Comparison of ENCODE assay signal across 26 cellular contexts in genomic region chr2:10217499-10217861, GRCh38.
DNase-seq lines count a peak whose midpoint lies in the region; ATAC-seq, FAIRE-seq and TF ChIP-seq lines count a peak whose summit lies in the region.
"Had no signal": no experiment of that assay in that cellular context is flagged by ENCODE, and none has a peak within 500 bp of the region (broad histone marks: within the 10 kb centered on the region; RNA-seq: fewer than 3 reads in every experiment).

No MANE protein-coding gene starts in this region.

- DNase-seq in activated naive CD8-positive, alpha-beta T cell treated with anti-CD3 and anti-CD28 coated beads, Interleukin-2, amount 50 U/mL, for 24 hours = no peak
- no peak for DNase-seq in activated naive CD8-positive, alpha-beta T cell treated with anti-CD3 and anti-CD28 coated beads for 36 hours
- DNase-seq in HepG2 (ENCODE audit: low spot score) (no peak), spleen (peak; percentile 52), kidney glomerular epithelial cell (lab: John Stamatoyannopoulos, UW) (no peak), SK-N-DZ (ENCODE audit: low spot score) (no peak)
- DNase-seq: 8988T; Caco-2; CD4-positive, alpha-beta memory T cell; DMS 273 treated with DMSO at 0.1 percent for 48 hours; DMS79 treated with DMSO at 0.1 percent for 48 hours; GM23248; HCEC 1CT; Karpas-422; MV-4-11; NCI-H1105 treated with DMSO at 0.1 percent for 48 hours; NCI-H2029 treated with DMSO at 0.1 percent for 48 hours; NCI-H2171; NCI-H524 treated with DMSO at 0.1 percent for 48 hours; NCI-H82 had no signal

- peak; percentile 9 for ATAC-seq in activated naive CD8-positive, alpha-beta T cell treated with anti-CD3 and anti-CD28 coated beads, Interleukin-2, amount 50 U/mL, for 24 hours
- ATAC-seq in activated T-helper 17 cell treated with anti-CD3 and anti-CD28 coated beads, Interleukin-2, amount 50 U/mL, for 72 hours (replicated peaks) = peak; percentile 2
- ATAC-seq in HepG2 (peak; percentile 15), HG02759 (IDR thresholded peaks at IDR 0.05; ENCODE audit: unreplicated experiment) (no peak)

- H3K9me3 Mint-ChIP-seq in activated naive CD8-positive, alpha-beta T cell treated with anti-CD3 and anti-CD28 coated beads, Interleukin-2, amount 50 U/mL, for 24 hours = no peaks in the 10 kb centered on the region
- H3K9me3 Mint-ChIP-seq in activated naive CD8-positive, alpha-beta T cell treated with anti-CD3 and anti-CD28 coated beads for 36 hours = no peaks in the 10 kb centered on the region
- H3K9me3 Mint-ChIP-seq in activated T-helper 17 cell treated with anti-CD3 and anti-CD28 coated beads, Interleukin-2, amount 50 U/mL, for 72 hours = no peaks in the 10 kb centered on the region
- H3K9me3 Mint-ChIP-seq: IgD-negative memory B cell had no signal

- H4K20me1 ChIP-seq in HepG2 (ENCODE audit: insufficient read depth, low read length) = no peaks in the 10 kb centered on the region

- in situ Hi-C loops in HepG2 (cut with HindIII; ENCODE audit: extremely low pct_ligation_motif_present, low pct_unique_long_range_greater_than_20kb) = no loop called here

- no peaks in the 10 kb centered on the region for H3K36me3 Mint-ChIP-seq in activated naive CD8-positive, alpha-beta T cell treated with anti-CD3 and anti-CD28 coated beads, Interleukin-2, amount 50 U/mL, for 24 hours (ENCODE audit: low read depth)
- H3K36me3 Mint-ChIP-seq in activated naive CD8-positive, alpha-beta T cell treated with anti-CD3 and anti-CD28 coated beads for 36 hours = no peaks in the 10 kb centered on the region
- no peaks in the 10 kb centered on the region for H3K36me3 Mint-ChIP-seq in activated T-helper 17 cell treated with anti-CD3 and anti-CD28 coated beads, Interleukin-2, amount 50 U/mL, for 72 hours (ENCODE audit: low read depth)
- H3K36me3 Mint-ChIP-seq: CD4-positive, alpha-beta memory T cell had no signal

- no peak overlapping the region for H3K9ac ChIP-seq in HepG2 (ENCODE audit: insufficient read depth, low read depth, low read length)
- H3K9ac ChIP-seq: BLaER1 treated with 17β-estradiol and CSF1 and Interleukin-3, amounts not matched to agents 10 nM and 100 nM; GM23248 had no signal

- H3K4me3 ChIP-seq in HepG2 (replicated peaks in 1 of 3; ENCODE audit: insufficient read depth in 1 of 3, low read depth in 2 of 3, low read length in 3 of 3) (no peak overlapping the region), spleen (no peak overlapping the region)
- H3K4me3 ChIP-seq: BLaER1 treated with 17β-estradiol and CSF1 and Interleukin-3, amounts not matched to agents 10 nM and 100 nM; GM23248 had no signal

- TF ChIP-seq POLR2A in HepG2 (IDR thresholded peaks at IDR 0.05; ENCODE audit: insufficient read depth in 1 of 2, low read depth in 2 of 2, low read length in 2 of 2) (no peak), spleen (IDR thresholded peaks at IDR 0.05) (no peak)

- no TSS peak for BruUV-seq in HepG2 (replicated peaks; lab: Mats Ljungman, UMichigan)

- H3K4me1 ChIP-seq in HepG2 (ENCODE audit: insufficient read depth, low read length) = peaks cover 23% of the 10 kb centered on the region
- H3K4me1 ChIP-seq in spleen = peaks cover 0 to 10% (median 0%) of the 10 kb centered on the region in 6 donors
- H3K4me1 ChIP-seq: Caco-2 had no signal

- H3K27me3 ChIP-seq in HepG2 (ENCODE audit: control insufficient read depth in 1 of 2, insufficient read depth in 2 of 2, low read length in 2 of 2) = peaks cover 1 to 11% of the 10 kb centered on the region in 2 experiments; a peak in 4 of 5 replicates
- H3K27me3 ChIP-seq in spleen (replicated peaks in 1 of 7) = peaks cover 0 to 8% (median 0%) of the 10 kb centered on the region in 7 donors
- H3K27me3 ChIP-seq: BLaER1 treated with 17β-estradiol and CSF1 and Interleukin-3, amounts not matched to agents 10 nM and 100 nM had no signal

- H3K79me2 ChIP-seq in HepG2 (ENCODE audit: insufficient read depth, low read length) = no peaks in the 10 kb centered on the region

- no peaks in the 10 kb centered on the region for H3K36me3 ChIP-seq in HepG2 (replicated peaks in 1 of 2; ENCODE audit: control insufficient read depth in 1 of 2, insufficient read depth in 2 of 2, low read length in 2 of 2)
- no peaks in the 10 kb centered on the region for H3K36me3 ChIP-seq in spleen
- H3K36me3 ChIP-seq: BLaER1 treated with 17β-estradiol and CSF1 and Interleukin-3, amounts not matched to agents 10 nM and 100 nM had no signal

- FAIRE-seq in HepG2 (lab: Jason Lieb, UNC) = no peak
- FAIRE-seq: GM12891, RCC 7860 had no signal

- no peak overlapping the region for H3K4me3 Mint-ChIP-seq in activated naive CD8-positive, alpha-beta T cell treated with anti-CD3 and anti-CD28 coated beads, Interleukin-2, amount 50 U/mL, for 24 hours
- no peak overlapping the region for H3K4me3 Mint-ChIP-seq in activated naive CD8-positive, alpha-beta T cell treated with anti-CD3 and anti-CD28 coated beads for 36 hours
- H3K4me3 Mint-ChIP-seq in activated T-helper 17 cell treated with anti-CD3 and anti-CD28 coated beads, Interleukin-2, amount 50 U/mL, for 72 hours = no peak overlapping the region
- H3K4me3 Mint-ChIP-seq: CD4-positive, alpha-beta memory T cell had no signal

- POLR2A ChIA-PET in HepG2 (lab: Yijun Ruan, JAX) = no interaction called here

- CTCF ChIA-PET in HepG2 (lab: Yijun Ruan, JAX; ENCODE audit: low intra/inter-chr PET ratio, low total read pairs) = no interaction called here

- 68% methylated on average over 4 of the region's 10 CpGs for WGBS in HepG2 (ENCODE audit: low lambda C conversion rate)
- WGBS in spleen, 5 donors = 80 to 91% (median 89%) methylated on average over 8 to 10 of the region's 10 CpGs

- peaks cover 2% of the 10 kb centered on the region for H3K4me1 Mint-ChIP-seq in activated naive CD8-positive, alpha-beta T cell treated with anti-CD3 and anti-CD28 coated beads, Interleukin-2, amount 50 U/mL, for 24 hours
- H3K4me1 Mint-ChIP-seq in activated naive CD8-positive, alpha-beta T cell treated with anti-CD3 and anti-CD28 coated beads for 36 hours = no peaks in the 10 kb centered on the region
- peaks cover 4% of the 10 kb centered on the region for H3K4me1 Mint-ChIP-seq in activated T-helper 17 cell treated with anti-CD3 and anti-CD28 coated beads, Interleukin-2, amount 50 U/mL, for 72 hours

- no peak overlapping the region for H3K27ac Mint-ChIP-seq in activated naive CD8-positive, alpha-beta T cell treated with anti-CD3 and anti-CD28 coated beads, Interleukin-2, amount 50 U/mL, for 24 hours
- H3K27ac Mint-ChIP-seq in activated naive CD8-positive, alpha-beta T cell treated with anti-CD3 and anti-CD28 coated beads for 36 hours = no peak overlapping the region
- no peak overlapping the region for H3K27ac Mint-ChIP-seq in activated T-helper 17 cell treated with anti-CD3 and anti-CD28 coated beads, Interleukin-2, amount 50 U/mL, for 72 hours
- H3K27ac Mint-ChIP-seq: CD4-positive, alpha-beta memory T cell had no signal

- intact Hi-C loops in HepG2 (cut with micrococcal nuclease; ENCODE audit: unreplicated experiment) = no loop called here
- intact Hi-C loops in spleen (cut with DNase I; ENCODE audit: low total_unique reads) = no loop called here

- no peak overlapping the region for H3K27ac ChIP-seq in HepG2 (ENCODE audit: extremely low read length, insufficient read depth, low read length)
- H3K27ac ChIP-seq in spleen = peak overlapping the region in 1 of 8 donors; percentile 40
- H3K27ac ChIP-seq: BLaER1 treated with 17β-estradiol and CSF1 and Interleukin-3, amounts not matched to agents 10 nM and 100 nM; GM23248 had no signal

- no peaks in the 10 kb centered on the region for H3K9me3 ChIP-seq in HepG2 (ENCODE audit: low read length)
- H3K9me3 ChIP-seq in spleen = no peaks in the 10 kb centered on the region
- H3K9me3 ChIP-seq: BLaER1 treated with 17β-estradiol and CSF1 and Interleukin-3, amounts not matched to agents 10 nM and 100 nM; Caco-2 had no signal

- H3K27me3 Mint-ChIP-seq in activated naive CD8-positive, alpha-beta T cell treated with anti-CD3 and anti-CD28 coated beads, Interleukin-2, amount 50 U/mL, for 24 hours = no peaks in the 10 kb centered on the region
- H3K27me3 Mint-ChIP-seq in activated naive CD8-positive, alpha-beta T cell treated with anti-CD3 and anti-CD28 coated beads for 36 hours = no peaks in the 10 kb centered on the region
- peaks cover 7% of the 10 kb centered on the region for H3K27me3 Mint-ChIP-seq in activated T-helper 17 cell treated with anti-CD3 and anti-CD28 coated beads, Interleukin-2, amount 50 U/mL, for 72 hours
- H3K27me3 Mint-ChIP-seq: CD4-positive, alpha-beta memory T cell had no signal

- TF ChIP-seq EP300 in HepG2 (IDR thresholded peaks at IDR 0.05; ENCODE audit: low read depth in 2 of 2, low read length in 2 of 2) = no peak
- TF ChIP-seq EP300 in HepG2 (CRISPR knock-in tag; IDR thresholded peaks at IDR 0.05; ENCODE audit: borderline replicate concordance) = no peak

- TF ChIP-seq CTCF in HepG2 (CRISPR knock-in tag; IDR thresholded peaks at IDR 0.05) (no peak), spleen (IDR thresholded peaks at IDR 0.05 in 8 of 11, conservative IDR thresholded peaks at IDR 0.05 in 3 of 11) (no peak)

- no peak for TF ChIP-seq RAD21 in HepG2 (CRISPR knock-in tag; IDR thresholded peaks at IDR 0.05)

- no peak overlapping the region for H3K4me2 ChIP-seq in HepG2 (ENCODE audit: low read depth, low read length)

- no peak overlapping the region for H2AFZ ChIP-seq in HepG2 (ENCODE audit: low read length)
- H2AFZ ChIP-seq: GM23248 had no signal

TF ChIP-seq in HepG2, 621 proteins besides CTCF, POLR2A, EP300 and RAD21:
- TF ChIP-seq SIN3B (IDR thresholded peaks at IDR 0.05; ENCODE audit: low read length) = no peak
- TF ChIP-seq, protein P1, sequence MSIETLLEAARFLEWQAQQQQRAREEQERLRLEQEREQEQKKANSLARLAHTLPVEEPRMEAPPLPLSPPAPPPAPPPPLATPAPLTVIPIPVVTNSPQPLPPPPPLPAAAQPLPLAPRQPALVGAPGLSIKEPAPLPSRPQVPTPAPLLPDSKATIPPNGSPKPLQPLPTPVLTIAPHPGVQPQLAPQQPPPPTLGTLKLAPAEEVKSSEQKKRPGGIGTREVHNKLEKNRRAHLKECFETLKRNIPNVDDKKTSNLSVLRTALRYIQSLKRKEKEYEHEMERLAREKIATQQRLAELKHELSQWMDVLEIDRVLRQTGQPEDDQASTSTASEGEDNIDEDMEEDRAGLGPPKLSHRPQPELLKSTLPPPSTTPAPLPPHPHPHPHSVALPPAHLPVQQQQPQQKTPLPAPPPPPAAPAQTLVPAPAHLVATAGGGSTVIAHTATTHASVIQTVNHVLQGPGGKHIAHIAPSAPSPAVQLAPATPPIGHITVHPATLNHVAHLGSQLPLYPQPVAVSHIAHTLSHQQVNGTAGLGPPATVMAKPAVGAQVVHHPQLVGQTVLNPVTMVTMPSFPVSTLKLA (IDR thresholded peaks at IDR 0.05) = peak; percentile 39; the same call in 1 of the 2 replicates
